ENCODE assay signal across 8 cellular contexts in genomic region chr15:100902436-100903190, GRCh38. TPM values are rescaled to one million over a fixed set of nuclear protein-coding genes. Genes with fewer than 3 reads are reported as not detected.
DNase-seq lines count a peak whose midpoint lies in the region; ATAC-seq, FAIRE-seq and TF ChIP-seq lines count a peak whose summit lies in the region.

No MANE protein-coding gene starts in this region.

- peak; percentile 56; the same call in 2 of the 3 replicates for ATAC-seq in K562
- no peak for ATAC-seq in activated T-cell treated with anti-CD3 and anti-CD28 coated beads, Interleukin-2, amount 50 U/mL, for 4 hours
- no peak for ATAC-seq in GM18520 (IDR thresholded peaks at IDR 0.05; ENCODE audit: unreplicated experiment)

- no peaks in the 10 kb centered on the region for H3K79me2 ChIP-seq in K562 (ENCODE audit: control insufficient read depth, insufficient read depth, low read length)

- POLR2A ChIA-PET in K562 (lab: Yijun Ruan, JAX): interaction anchor here (0.6 to 1.5 kb wide), 4 partner anchors 49 to 350 kb away, joined by 3 read pairs; no protein-coding TSS in a partner anchor

- no peak for TF ChIP-seq EP300 in K562 (IDR thresholded peaks at IDR 0.05; ENCODE audit: low read length)
- TF ChIP-seq EP300 in stomach (IDR thresholded peaks at IDR 0.05): peak; percentile 57

- no peak for TF ChIP-seq RAD21 in K562 (CRISPR knock-in tag; conservative IDR thresholded peaks at IDR 0.05 in 1 of 2, IDR thresholded peaks at IDR 0.05 in 1 of 2)

- in situ Hi-C loops in K562 (cut with MboI): loop anchor here (25.0 kb wide), 1 partner anchor 360 kb away; the partner anchor contains the start of gene CHSY1

- H3K36me3 Mint-ChIP-seq in activated T-cell treated with anti-CD3 and anti-CD28 coated beads, Interleukin-2, amount 50 U/mL, for 4 hours (ENCODE audit: insufficient read depth): no peaks in the 10 kb centered on the region

- H3K4me3 ChIP-seq in MG63 (0 out of 2 replicates have a peak overlapping the region, but pooled peaks have one; percentile 3), K562 (no peak overlapping the region), stomach (peak overlapping the region; percentile 15 to 32 (median 26))

- H3K4me1 ChIP-seq in K562 (replicated peaks in 1 of 2; ENCODE audit: control insufficient read depth in 2 of 2, insufficient read depth in 2 of 2, low read length in 2 of 2): no peaks in the 10 kb centered on the region
- H3K4me1 ChIP-seq in stomach: peaks cover 0 to 29% (median 18%) of the 10 kb centered on the region in 4 donors

- intact Hi-C loops in K562 (cut with micrococcal nuclease): no loop called here
- intact Hi-C loops in stomach (cut with DNase I; ENCODE audit: low total_unique reads): no loop called here

- H3K4me2 ChIP-seq in K562 (ENCODE audit: insufficient read depth, low read length): no peak overlapping the region

- no peak for FAIRE-seq in K562 (lab: Jason Lieb, UNC)

- no peaks in the 10 kb centered on the region; the same call in 1 of the 2 replicates for H4K20me1 ChIP-seq in K562 (replicated peaks; ENCODE audit: control insufficient read depth, insufficient read depth, low read length)

- no peak overlapping the region for H2AFZ ChIP-seq in K562 (ENCODE audit: low read depth, low read length)

- no peaks in the 10 kb centered on the region for H3K4me1 Mint-ChIP-seq in activated T-cell treated with anti-CD3 and anti-CD28 coated beads, Interleukin-2, amount 50 U/mL, for 4 hours (ENCODE audit: low read depth)

- H3K9me3 ChIP-seq in MG63 (no peaks in the 10 kb centered on the region), K562 (replicated peaks; ENCODE audit: control insufficient read depth, insufficient read depth, low read depth, low read length) (no peaks in the 10 kb centered on the region), stomach (no peaks in the 10 kb centered on the region)

- no peak overlapping the region for H3K4me3 Mint-ChIP-seq in activated T-cell treated with anti-CD3 and anti-CD28 coated beads, Interleukin-2, amount 50 U/mL, for 4 hours

- no peak for TF ChIP-seq CTCF in K562 (IDR thresholded peaks at IDR 0.05 in 2 of 3, conservative IDR thresholded peaks at IDR 0.05 in 1 of 3; ENCODE audit: insufficient read depth in 2 of 3, low read depth in 1 of 3, low read length in 3 of 3)
- TF ChIP-seq CTCF in stomach (IDR thresholded peaks at IDR 0.05): no peak

- no peak overlapping the region for H3K27ac ChIP-seq in K562 (ENCODE audit: extremely low read depth, low read depth, low read length)
- H3K27ac ChIP-seq in stomach: peak overlapping the region; percentile 56 to 85 (median 79)

- no peak for TF ChIP-seq POLR2A in K562 (conservative IDR thresholded peaks at IDR 0.05)
- no peak for TF ChIP-seq POLR2A in stomach (IDR thresholded peaks at IDR 0.05)

- H3K27me3 Mint-ChIP-seq in activated T-cell treated with anti-CD3 and anti-CD28 coated beads, Interleukin-2, amount 50 U/mL, for 4 hours (ENCODE audit: low read depth): peaks cover 4% of the 10 kb centered on the region

- no peaks in the 10 kb centered on the region for H3K27me3 ChIP-seq in MG63
- peaks cover 40 to 73% of the 10 kb centered on the region in 2 experiments for H3K27me3 ChIP-seq in K562 (ENCODE audit: control insufficient read depth in 2 of 2, insufficient read depth in 2 of 2, low read length in 2 of 2)
- H3K27me3 ChIP-seq in stomach: peaks cover 0 to 5% (median 0%) of the 10 kb centered on the region in 3 donors

- H3K36me3 ChIP-seq in MG63: peaks cover 96% of the 10 kb centered on the region
- H3K36me3 ChIP-seq in K562 (ENCODE audit: control insufficient read depth, insufficient read depth, low read length): no peaks in the 10 kb centered on the region
- peaks cover 0 to 13% (median 0%) of the 10 kb centered on the region in 4 donors for H3K36me3 ChIP-seq in stomach

- WGBS in K562 (ENCODE audit: insufficient coverage, low coverage, missing lambda C conversion rate): 3% methylated on average over 20 of the region's 22 CpGs
- 35 to 42% (median 36%) methylated on average over 22 of the region's 22 CpGs for WGBS in stomach, 5 donors

- H3K9me1 ChIP-seq in K562 (ENCODE audit: control insufficient read depth, insufficient read depth, low read length): no peaks in the 10 kb centered on the region

- no TSS peak for BruUV-seq in K562 (replicated peaks; lab: Mats Ljungman, UMichigan)

- H3K9ac ChIP-seq in K562 (ENCODE audit: insufficient read depth in 1 of 2, low read depth in 2 of 2, low read length in 2 of 2): no peak overlapping the region

- CTCF ChIA-PET in K562 (lab: Yijun Ruan, JAX; ENCODE audit: low intra/inter-chr PET ratio): no interaction called here

- peak; percentile 96 for DNase-seq in MG63
- no peak for DNase-seq in K562 (ENCODE audit: extremely low read depth in 1 of 4, low spot score in 3 of 4)
- DNase-seq in kidney tubule cell (ENCODE audit: low spot score): peak; percentile 87
- peak; percentile 77 for DNase-seq in stomach
- DNase-seq in activated T-cell treated with anti-CD3 and anti-CD28 coated beads, Interleukin-2, amount 50 U/mL, for 4 hours: no peak
- DNase-seq in GM19238 (ENCODE audit: insufficient read length, low spot score): no peak
- DNase-seq in activated naive CD4-positive, alpha-beta T cell treated with Interleukin-2 at 50 U/mL for 16 hours: no peak

- H3K9me3 Mint-ChIP-seq in activated T-cell treated with anti-CD3 and anti-CD28 coated beads, Interleukin-2, amount 50 U/mL, for 4 hours: no peaks in the 10 kb centered on the region

TF ChIP-seq in K562, 482 proteins besides CTCF, POLR2A, EP300 and RAD21 (continues in another document):
- no peak; the same call in 1 of the 2 replicates for TF ChIP-seq ZNF589 (CRISPR knock-in tag; IDR thresholded peaks at IDR 0.05; ENCODE audit: low read depth)
- peak; percentile 11; the same call in 1 of the 2 replicates for TF ChIP-seq NFIC (IDR thresholded peaks at IDR 0.05)
- TF ChIP-seq ELF1 (tag; IDR thresholded peaks at IDR 0.05): 0 out of 2 replicates have a peak, but pooled peaks have one; percentile 28
- peak; percentile 53; the same call in 1 of the 2 replicates for TF ChIP-seq GABPA (tag; conservative IDR thresholded peaks at IDR 0.05; ENCODE audit: low read depth)
- 0 out of 2 replicates have a peak, but pooled peaks have one; percentile 27 for TF ChIP-seq ETV1 (tag; conservative IDR thresholded peaks at IDR 0.05; ENCODE audit: low read depth)

RNA-seq across cellular contexts. Expression of gene LRRK1, which starts 16.5 kb away (rescaled TPM):
- total RNA-seq in MG63 (2014; rRNA removed; shearing (Covaris generic); ENCODE audit: low replicate concordance): 4.4 and 10.4 TPM in 2 replicates
- 0.28 and 1.9 TPM in 2 replicates for total RNA-seq in K562 (2011; cell fraction: chromatin; rRNA removed; ENCODE audit: low replicate concordance)
- 1.2 and 1.4 TPM in 2 replicates for total RNA-seq in K562 (2011; cell fraction: nucleolus; rRNA removed)
- 0.23 and 0.44 TPM in 2 replicates for total RNA-seq in K562 (2011; cell fraction: nucleoplasm; rRNA removed)
- total RNA-seq in K562 (2014; rRNA removed) (0.16 and 1.5 TPM in 2 replicates), K562 (2014; rRNA removed; fragmentation: Illumina TruSeq; extraction: Trizol) (0.03 and 0.11 TPM in 2 replicates), K562 (2015; rRNA removed; fragmentation: Illumina TruSeq; extraction: Trizol) (0.04 and 0.11 TPM in 2 replicates), K562 (2021) (0.25 and 0.49 TPM in 2 replicates), stomach (10 to 100 TPM in 3 of 5 donors, 1 to 10 TPM in 2; 5.5 to 73.3 (median 15.2) TPM)
- polyA plus RNA-seq in K562 (2011; rRNA removed) (0.24 and 0.34 TPM in 2 replicates), K562 (2014; fragmentation: Illumina TruSeq; extraction: Trizol) (0.06 and 0.09 TPM in 2 replicates), K562 (2014; fragmentation: Nextera tagmentation; extraction: Ambion mirVana) (under 1 TPM; 0.01 to 0.03 TPM), K562 (2014; rRNA removed) (0.20 and 0.27 TPM in 2 replicates), stomach (1 to 10 TPM; 2.3 to 5.5 (median 4.9) TPM)
- polyA plus RNA-seq in K562 (2011; cell fraction: cytosol; rRNA removed): 0.40 and 0.55 TPM in 2 replicates
- 0.47 and 1.5 TPM in 2 replicates for polyA plus RNA-seq in K562 (2011; cell fraction: nucleus; rRNA removed)
- polyA plus RNA-seq in K562 (2012): 0.20 and 0.43 TPM in 2 replicates
- polyA minus RNA-seq in K562 (2011; rRNA and poly(A)+ RNA removed): 0.07 and 0.27 TPM in 2 replicates
- 0.82 TPM in 1 of 2 replicates, not detected in the other for polyA minus RNA-seq in K562 (2011; cell fraction: cytosol; rRNA and poly(A)+ RNA removed)
- 0.27 and 2.0 TPM in 2 replicates for polyA minus RNA-seq in K562 (2011; cell fraction: nucleus; rRNA and poly(A)+ RNA removed)
- total RNA-seq in activated T-cell treated with anti-CD3 and anti-CD28 coated beads, Interleukin-2, amount 50 U/mL, for 4 hours: 1 to 10 TPM in 2 of 3 donors, under 1 TPM in 1; 0.55 to 1.8 (median 1.6) TPM

RNA-seq across cellular contexts. Expression of gene ALDH1A3, which starts 23.0 kb away (rescaled TPM):
- total RNA-seq in MG63 (2014; rRNA removed; shearing (Covaris generic); ENCODE audit: low replicate concordance): 879 and 1,090 TPM in 2 replicates
- total RNA-seq in K562 (2011; cell fraction: chromatin; rRNA removed; ENCODE audit: low replicate concordance): not detected in 2 replicates
- total RNA-seq in K562 (2011; cell fraction: nucleolus; rRNA removed): not detected in 2 replicates
- not detected in 2 replicates for total RNA-seq in K562 (2011; cell fraction: nucleoplasm; rRNA removed)
- total RNA-seq in K562 (2014; rRNA removed): not detected in 2 replicates
- not detected in 2 replicates for total RNA-seq in K562 (2014; rRNA removed; fragmentation: Illumina TruSeq; extraction: Trizol)
- not detected in 2 replicates for total RNA-seq in K562 (2015; rRNA removed; fragmentation: Illumina TruSeq; extraction: Trizol)
- 0.38 and 0.40 TPM in 2 replicates for total RNA-seq in K562 (2021)
- not detected in 2 replicates for polyA plus RNA-seq in K562 (2011; rRNA removed)
- not detected in 2 replicates for polyA plus RNA-seq in K562 (2011; cell fraction: cytosol; rRNA removed)
- not detected in 2 replicates for polyA plus RNA-seq in K562 (2011; cell fraction: nucleus; rRNA removed)
- polyA plus RNA-seq in K562 (2012): not detected in 2 replicates
- not detected in 2 replicates for polyA plus RNA-seq in K562 (2014; fragmentation: Illumina TruSeq; extraction: Trizol)
- not detected for polyA plus RNA-seq in K562 (2014; fragmentation: Nextera tagmentation; extraction: Ambion mirVana)
- not detected in 2 replicates for polyA plus RNA-seq in K562 (2014; rRNA removed)
- not detected in 2 replicates for polyA minus RNA-seq in K562 (2011; rRNA and poly(A)+ RNA removed)
- polyA minus RNA-seq in K562 (2011; cell fraction: cytosol; rRNA and poly(A)+ RNA removed): not detected in 2 replicates
- polyA minus RNA-seq in K562 (2011; cell fraction: nucleus; rRNA and poly(A)+ RNA removed): not detected in 2 replicates
- 10 to 100 TPM in 3 of 5 donors, 1 to 10 TPM in 2; 3.5 to 58.9 (median 23.0) TPM for total RNA-seq in stomach
- 10 to 100 TPM in 2 of 3 donors, 1 to 10 TPM in 1; 9.4 to 87.2 (median 49.2) TPM for polyA plus RNA-seq in stomach
- total RNA-seq in activated T-cell treated with anti-CD3 and anti-CD28 coated beads, Interleukin-2, amount 50 U/mL, for 4 hours: under 1 TPM; 0.24 to 0.47 (median 0.40) TPM

Comparison
In these comparisons a context has a peak if more than half of its experiments do, and no peak if none do; other contexts are left out.
1. DNase-seq: peak in MG63 (single experiment), kidney tubule cell (single experiment) and stomach (single experiment); none in K562 (0 of 4), activated T-cell treated with anti-CD3 and anti-CD28 coated beads, Interleukin-2, amount 50 U/mL, for 4 hours (single experiment), GM19238 (single experiment) and activated naive CD4-positive, alpha-beta T cell treated with Interleukin-2 at 50 U/mL for 16 hours (single experiment).
2. RNA of gene ALDH1A3, which starts 23.0 kb away (total RNA-seq): 879 to 1,090 TPM in MG63; 3.5 to 58.9 TPM in stomach, 0.24 to 0.47 TPM in activated T-cell treated with anti-CD3 and anti-CD28 coated beads, Interleukin-2, amount 50 U/mL, for 4 hours and 0.38 to 0.40 TPM in K562; every median in the first group is over 10 times any median in the second.